ENCODE assay signal across 2 cellular contexts in the genomic region with DNA sequence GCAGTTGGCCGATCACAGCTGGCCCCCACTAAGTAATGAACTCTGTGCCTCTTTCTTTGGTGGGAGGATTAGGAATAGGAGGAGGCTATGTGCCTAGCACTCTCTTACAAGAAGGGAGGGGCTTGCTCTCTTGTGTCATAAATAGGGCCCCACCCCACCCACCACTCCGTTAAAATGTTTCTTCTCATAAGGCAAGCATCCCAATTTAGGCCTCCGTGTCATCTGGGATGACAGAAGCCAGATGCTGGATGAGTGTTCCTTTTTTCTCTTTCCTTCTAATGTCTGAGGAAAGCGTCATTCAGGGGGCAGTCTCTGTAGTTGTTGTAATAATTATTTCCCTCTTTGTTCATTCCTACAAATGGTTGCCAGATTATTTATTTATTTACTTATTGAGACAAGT.
TF ChIP-seq lines count a peak whose summit lies in the region.

A gene with protein sequence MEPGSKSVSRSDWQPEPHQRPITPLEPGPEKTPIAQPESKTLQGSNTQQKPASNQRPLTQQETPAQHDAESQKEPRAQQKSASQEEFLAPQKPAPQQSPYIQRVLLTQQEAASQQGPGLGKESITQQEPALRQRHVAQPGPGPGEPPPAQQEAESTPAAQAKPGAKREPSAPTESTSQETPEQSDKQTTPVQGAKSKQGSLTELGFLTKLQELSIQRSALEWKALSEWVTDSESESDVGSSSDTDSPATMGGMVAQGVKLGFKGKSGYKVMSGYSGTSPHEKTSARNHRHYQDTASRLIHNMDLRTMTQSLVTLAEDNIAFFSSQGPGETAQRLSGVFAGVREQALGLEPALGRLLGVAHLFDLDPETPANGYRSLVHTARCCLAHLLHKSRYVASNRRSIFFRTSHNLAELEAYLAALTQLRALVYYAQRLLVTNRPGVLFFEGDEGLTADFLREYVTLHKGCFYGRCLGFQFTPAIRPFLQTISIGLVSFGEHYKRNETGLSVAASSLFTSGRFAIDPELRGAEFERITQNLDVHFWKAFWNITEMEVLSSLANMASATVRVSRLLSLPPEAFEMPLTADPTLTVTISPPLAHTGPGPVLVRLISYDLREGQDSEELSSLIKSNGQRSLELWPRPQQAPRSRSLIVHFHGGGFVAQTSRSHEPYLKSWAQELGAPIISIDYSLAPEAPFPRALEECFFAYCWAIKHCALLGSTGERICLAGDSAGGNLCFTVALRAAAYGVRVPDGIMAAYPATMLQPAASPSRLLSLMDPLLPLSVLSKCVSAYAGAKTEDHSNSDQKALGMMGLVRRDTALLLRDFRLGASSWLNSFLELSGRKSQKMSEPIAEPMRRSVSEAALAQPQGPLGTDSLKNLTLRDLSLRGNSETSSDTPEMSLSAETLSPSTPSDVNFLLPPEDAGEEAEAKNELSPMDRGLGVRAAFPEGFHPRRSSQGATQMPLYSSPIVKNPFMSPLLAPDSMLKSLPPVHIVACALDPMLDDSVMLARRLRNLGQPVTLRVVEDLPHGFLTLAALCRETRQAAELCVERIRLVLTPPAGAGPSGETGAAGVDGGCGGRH (minus strand): TSS at position 76 of the 400 bp plus-strand sequence. CDS start 239 bp downstream, outside the sequence.

TF ChIP-seq in HCT116, 20 proteins besides CTCF, POLR2A, EP300 and RAD21 (continued from another document):
- no peak for TF ChIP-seq ZFX (IDR thresholded peaks at IDR 0.05)
- TF ChIP-seq POLR2AphosphoS5 (IDR thresholded peaks at IDR 0.05; ENCODE audit: low read depth, low read length), result no peak
- TF ChIP-seq SIN3A (IDR thresholded peaks at IDR 0.05; ENCODE audit: low read depth), result no peak
- TF ChIP-seq, protein P1, sequence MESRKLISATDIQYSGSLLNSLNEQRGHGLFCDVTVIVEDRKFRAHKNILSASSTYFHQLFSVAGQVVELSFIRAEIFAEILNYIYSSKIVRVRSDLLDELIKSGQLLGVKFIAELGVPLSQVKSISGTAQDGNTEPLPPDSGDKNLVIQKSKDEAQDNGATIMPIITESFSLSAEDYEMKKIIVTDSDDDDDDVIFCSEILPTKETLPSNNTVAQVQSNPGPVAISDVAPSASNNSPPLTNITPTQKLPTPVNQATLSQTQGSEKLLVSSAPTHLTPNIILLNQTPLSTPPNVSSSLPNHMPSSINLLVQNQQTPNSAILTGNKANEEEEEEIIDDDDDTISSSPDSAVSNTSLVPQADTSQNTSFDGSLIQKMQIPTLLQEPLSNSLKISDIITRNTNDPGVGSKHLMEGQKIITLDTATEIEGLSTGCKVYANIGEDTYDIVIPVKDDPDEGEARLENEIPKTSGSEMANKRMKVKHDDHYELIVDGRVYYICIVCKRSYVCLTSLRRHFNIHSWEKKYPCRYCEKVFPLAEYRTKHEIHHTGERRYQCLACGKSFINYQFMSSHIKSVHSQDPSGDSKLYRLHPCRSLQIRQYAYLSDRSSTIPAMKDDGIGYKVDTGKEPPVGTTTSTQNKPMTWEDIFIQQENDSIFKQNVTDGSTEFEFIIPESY (IDR thresholded peaks at IDR 0.05; ENCODE audit: extremely low read depth, insufficient replicate concordance, low read length), result no peak
- no peak for TF ChIP-seq FOSL1 (IDR thresholded peaks at IDR 0.05; ENCODE audit: low read depth)
- no peak for TF ChIP-seq EGR1 (IDR thresholded peaks at IDR 0.05; ENCODE audit: low read depth)
- no peak for TF ChIP-seq EZH2phosphoT487 (IDR thresholded peaks at IDR 0.05; ENCODE audit: borderline replicate concordance)
- TF ChIP-seq, protein P2, sequence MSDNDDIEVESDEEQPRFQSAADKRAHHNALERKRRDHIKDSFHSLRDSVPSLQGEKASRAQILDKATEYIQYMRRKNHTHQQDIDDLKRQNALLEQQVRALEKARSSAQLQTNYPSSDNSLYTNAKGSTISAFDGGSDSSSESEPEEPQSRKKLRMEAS (IDR thresholded peaks at IDR 0.05), result no peak
- TF ChIP-seq CEBPB (IDR thresholded peaks at IDR 0.05; ENCODE audit: low read depth), result no peak
- TF ChIP-seq, protein P3, sequence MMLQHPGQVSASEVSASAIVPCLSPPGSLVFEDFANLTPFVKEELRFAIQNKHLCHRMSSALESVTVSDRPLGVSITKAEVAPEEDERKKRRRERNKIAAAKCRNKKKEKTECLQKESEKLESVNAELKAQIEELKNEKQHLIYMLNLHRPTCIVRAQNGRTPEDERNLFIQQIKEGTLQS (IDR thresholded peaks at IDR 0.05), result no peak
- no peak for TF ChIP-seq SRF (IDR thresholded peaks at IDR 0.05; ENCODE audit: low read depth)
- TF ChIP-seq SP1 (IDR thresholded peaks at IDR 0.05; ENCODE audit: low read depth), result no peak
- TF ChIP-seq EZH2 (IDR thresholded peaks at IDR 0.05), result no peak
- no peak for TF ChIP-seq CBX3 (IDR thresholded peaks at IDR 0.05; ENCODE audit: low read depth)
- TF ChIP-seq JUND (IDR thresholded peaks at IDR 0.05), result no peak

TF ChIP-seq in WTC11, 78 proteins besides CTCF, POLR2A, EP300 and RAD21 (continued from another document and continues in another):
- TF ChIP-seq, protein P4, sequence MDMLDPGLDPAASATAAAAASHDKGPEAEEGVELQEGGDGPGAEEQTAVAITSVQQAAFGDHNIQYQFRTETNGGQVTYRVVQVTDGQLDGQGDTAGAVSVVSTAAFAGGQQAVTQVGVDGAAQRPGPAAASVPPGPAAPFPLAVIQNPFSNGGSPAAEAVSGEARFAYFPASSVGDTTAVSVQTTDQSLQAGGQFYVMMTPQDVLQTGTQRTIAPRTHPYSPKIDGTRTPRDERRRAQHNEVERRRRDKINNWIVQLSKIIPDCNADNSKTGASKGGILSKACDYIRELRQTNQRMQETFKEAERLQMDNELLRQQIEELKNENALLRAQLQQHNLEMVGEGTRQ (CRISPR knock-in tag; IDR thresholded peaks at IDR 0.05), result no peak
- TF ChIP-seq, protein P5, sequence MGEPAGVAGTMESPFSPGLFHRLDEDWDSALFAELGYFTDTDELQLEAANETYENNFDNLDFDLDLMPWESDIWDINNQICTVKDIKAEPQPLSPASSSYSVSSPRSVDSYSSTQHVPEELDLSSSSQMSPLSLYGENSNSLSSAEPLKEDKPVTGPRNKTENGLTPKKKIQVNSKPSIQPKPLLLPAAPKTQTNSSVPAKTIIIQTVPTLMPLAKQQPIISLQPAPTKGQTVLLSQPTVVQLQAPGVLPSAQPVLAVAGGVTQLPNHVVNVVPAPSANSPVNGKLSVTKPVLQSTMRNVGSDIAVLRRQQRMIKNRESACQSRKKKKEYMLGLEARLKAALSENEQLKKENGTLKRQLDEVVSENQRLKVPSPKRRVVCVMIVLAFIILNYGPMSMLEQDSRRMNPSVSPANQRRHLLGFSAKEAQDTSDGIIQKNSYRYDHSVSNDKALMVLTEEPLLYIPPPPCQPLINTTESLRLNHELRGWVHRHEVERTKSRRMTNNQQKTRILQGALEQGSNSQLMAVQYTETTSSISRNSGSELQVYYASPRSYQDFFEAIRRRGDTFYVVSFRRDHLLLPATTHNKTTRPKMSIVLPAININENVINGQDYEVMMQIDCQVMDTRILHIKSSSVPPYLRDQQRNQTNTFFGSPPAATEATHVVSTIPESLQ (CRISPR knock-in tag; IDR thresholded peaks at IDR 0.05), result no peak
- TF ChIP-seq GRHL2 (CRISPR knock-in tag; IDR thresholded peaks at IDR 0.05; ENCODE audit: insufficient replicate concordance, severe bottlenecking), result no peak
- TF ChIP-seq, protein P6, sequence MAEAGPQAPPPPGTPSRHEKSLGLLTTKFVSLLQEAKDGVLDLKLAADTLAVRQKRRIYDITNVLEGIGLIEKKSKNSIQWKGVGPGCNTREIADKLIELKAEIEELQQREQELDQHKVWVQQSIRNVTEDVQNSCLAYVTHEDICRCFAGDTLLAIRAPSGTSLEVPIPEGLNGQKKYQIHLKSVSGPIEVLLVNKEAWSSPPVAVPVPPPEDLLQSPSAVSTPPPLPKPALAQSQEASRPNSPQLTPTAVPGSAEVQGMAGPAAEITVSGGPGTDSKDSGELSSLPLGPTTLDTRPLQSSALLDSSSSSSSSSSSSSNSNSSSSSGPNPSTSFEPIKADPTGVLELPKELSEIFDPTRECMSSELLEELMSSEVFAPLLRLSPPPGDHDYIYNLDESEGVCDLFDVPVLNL (CRISPR knock-in tag; IDR thresholded peaks at IDR 0.05; ENCODE audit: borderline replicate concordance, low read depth), result no peak
- TF ChIP-seq, protein P7, sequence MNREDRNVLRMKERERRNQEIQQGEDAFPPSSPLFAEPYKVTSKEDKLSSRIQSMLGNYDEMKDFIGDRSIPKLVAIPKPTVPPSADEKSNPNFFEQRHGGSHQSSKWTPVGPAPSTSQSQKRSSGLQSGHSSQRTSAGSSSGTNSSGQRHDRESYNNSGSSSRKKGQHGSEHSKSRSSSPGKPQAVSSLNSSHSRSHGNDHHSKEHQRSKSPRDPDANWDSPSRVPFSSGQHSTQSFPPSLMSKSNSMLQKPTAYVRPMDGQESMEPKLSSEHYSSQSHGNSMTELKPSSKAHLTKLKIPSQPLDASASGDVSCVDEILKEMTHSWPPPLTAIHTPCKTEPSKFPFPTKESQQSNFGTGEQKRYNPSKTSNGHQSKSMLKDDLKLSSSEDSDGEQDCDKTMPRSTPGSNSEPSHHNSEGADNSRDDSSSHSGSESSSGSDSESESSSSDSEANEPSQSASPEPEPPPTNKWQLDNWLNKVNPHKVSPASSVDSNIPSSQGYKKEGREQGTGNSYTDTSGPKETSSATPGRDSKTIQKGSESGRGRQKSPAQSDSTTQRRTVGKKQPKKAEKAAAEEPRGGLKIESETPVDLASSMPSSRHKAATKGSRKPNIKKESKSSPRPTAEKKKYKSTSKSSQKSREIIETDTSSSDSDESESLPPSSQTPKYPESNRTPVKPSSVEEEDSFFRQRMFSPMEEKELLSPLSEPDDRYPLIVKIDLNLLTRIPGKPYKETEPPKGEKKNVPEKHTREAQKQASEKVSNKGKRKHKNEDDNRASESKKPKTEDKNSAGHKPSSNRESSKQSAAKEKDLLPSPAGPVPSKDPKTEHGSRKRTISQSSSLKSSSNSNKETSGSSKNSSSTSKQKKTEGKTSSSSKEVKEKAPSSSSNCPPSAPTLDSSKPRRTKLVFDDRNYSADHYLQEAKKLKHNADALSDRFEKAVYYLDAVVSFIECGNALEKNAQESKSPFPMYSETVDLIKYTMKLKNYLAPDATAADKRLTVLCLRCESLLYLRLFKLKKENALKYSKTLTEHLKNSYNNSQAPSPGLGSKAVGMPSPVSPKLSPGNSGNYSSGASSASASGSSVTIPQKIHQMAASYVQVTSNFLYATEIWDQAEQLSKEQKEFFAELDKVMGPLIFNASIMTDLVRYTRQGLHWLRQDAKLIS (CRISPR knock-in tag; IDR thresholded peaks at IDR 0.05; ENCODE audit: borderline replicate concordance), result no peak
- TF ChIP-seq, protein P8, sequence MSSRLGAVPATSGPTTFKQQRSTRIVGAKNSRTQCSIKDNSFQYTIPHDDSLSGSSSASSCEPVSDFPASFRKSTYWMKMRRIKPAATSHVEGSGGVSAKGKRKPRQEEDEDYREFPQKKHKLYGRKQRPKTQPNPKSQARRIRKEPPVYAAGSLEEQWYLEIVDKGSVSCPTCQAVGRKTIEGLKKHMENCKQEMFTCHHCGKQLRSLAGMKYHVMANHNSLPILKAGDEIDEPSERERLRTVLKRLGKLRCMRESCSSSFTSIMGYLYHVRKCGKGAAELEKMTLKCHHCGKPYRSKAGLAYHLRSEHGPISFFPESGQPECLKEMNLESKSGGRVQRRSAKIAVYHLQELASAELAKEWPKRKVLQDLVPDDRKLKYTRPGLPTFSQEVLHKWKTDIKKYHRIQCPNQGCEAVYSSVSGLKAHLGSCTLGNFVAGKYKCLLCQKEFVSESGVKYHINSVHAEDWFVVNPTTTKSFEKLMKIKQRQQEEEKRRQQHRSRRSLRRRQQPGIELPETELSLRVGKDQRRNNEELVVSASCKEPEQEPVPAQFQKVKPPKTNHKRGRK (CRISPR knock-in tag; IDR thresholded peaks at IDR 0.05; ENCODE audit: borderline replicate concordance), result no peak
- TF ChIP-seq, protein P9, sequence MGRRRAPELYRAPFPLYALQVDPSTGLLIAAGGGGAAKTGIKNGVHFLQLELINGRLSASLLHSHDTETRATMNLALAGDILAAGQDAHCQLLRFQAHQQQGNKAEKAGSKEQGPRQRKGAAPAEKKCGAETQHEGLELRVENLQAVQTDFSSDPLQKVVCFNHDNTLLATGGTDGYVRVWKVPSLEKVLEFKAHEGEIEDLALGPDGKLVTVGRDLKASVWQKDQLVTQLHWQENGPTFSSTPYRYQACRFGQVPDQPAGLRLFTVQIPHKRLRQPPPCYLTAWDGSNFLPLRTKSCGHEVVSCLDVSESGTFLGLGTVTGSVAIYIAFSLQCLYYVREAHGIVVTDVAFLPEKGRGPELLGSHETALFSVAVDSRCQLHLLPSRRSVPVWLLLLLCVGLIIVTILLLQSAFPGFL (CRISPR knock-in tag; IDR thresholded peaks at IDR 0.05; ENCODE audit: borderline replicate concordance), result no peak
- TF ChIP-seq CBFB (CRISPR knock-in tag; IDR thresholded peaks at IDR 0.05; ENCODE audit: low read depth), result no peak
- TF ChIP-seq, protein P10, sequence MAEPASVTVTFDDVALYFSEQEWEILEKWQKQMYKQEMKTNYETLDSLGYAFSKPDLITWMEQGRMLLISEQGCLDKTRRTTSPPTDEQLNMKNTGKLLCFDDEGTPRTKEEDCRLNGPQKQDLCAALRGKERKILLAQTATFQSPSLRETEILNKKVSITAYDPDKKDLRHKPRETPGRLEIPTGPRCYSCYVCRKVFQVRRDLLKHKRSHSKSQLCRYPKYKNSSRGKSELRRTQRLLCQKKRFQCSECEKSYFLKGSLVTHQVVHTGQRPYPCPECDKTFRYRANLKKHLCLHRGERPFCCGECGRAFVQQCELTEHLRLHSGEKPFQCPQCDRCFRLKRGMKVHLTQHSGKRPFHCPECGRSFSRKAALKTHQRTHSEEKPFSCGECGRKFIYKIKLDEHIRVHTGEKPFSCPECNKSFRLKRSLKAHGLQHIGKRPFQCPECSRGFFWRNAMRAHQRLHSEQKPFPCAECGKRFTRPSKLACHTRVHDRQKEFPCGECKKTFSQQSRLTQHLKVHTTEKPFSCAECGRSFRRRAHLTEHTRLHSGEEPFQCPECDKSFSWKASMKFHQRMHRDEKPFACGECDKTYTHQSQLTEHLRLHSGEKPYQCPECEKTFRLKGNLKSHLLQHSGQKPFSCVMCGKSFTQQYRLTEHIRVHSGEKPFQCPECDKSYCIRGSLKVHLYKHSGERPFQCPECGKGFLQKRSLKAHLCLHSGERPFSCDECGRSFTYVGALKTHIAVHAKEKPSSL (CRISPR knock-in tag; conservative IDR thresholded peaks at IDR 0.05), result no peak
- TF ChIP-seq, protein P11, sequence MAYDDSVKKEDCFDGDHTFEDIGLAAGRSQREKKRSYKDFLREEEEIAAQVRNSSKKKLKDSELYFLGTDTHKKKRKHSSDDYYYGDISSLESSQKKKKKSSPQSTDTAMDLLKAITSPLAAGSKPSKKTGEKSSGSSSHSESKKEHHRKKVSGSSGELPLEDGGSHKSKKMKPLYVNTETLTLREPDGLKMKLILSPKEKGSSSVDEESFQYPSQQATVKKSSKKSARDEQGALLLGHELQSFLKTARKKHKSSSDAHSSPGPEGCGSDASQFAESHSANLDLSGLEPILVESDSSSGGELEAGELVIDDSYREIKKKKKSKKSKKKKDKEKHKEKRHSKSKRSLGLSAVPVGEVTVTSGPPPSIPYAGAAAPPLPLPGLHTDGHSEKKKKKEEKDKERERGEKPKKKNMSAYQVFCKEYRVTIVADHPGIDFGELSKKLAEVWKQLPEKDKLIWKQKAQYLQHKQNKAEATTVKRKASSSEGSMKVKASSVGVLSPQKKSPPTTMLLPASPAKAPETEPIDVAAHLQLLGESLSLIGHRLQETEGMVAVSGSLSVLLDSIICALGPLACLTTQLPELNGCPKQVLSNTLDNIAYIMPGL (CRISPR knock-in tag; IDR thresholded peaks at IDR 0.05), result no peak
- TF ChIP-seq JUN (CRISPR knock-in tag; IDR thresholded peaks at IDR 0.05), result no peak
- no peak for TF ChIP-seq FOXK1 (CRISPR knock-in tag; IDR thresholded peaks at IDR 0.05)
- TF ChIP-seq FOXJ3 (CRISPR knock-in tag; IDR thresholded peaks at IDR 0.05; ENCODE audit: borderline replicate concordance), result no peak
- TF ChIP-seq MYBL2 (CRISPR knock-in tag; IDR thresholded peaks at IDR 0.05), result no peak
- no peak for TF ChIP-seq IRF2 (CRISPR knock-in tag; IDR thresholded peaks at IDR 0.05; ENCODE audit: borderline replicate concordance, low read depth)
- TF ChIP-seq SMAD3 (CRISPR knock-in tag; IDR thresholded peaks at IDR 0.05; ENCODE audit: borderline replicate concordance), result no peak
